8 cellular contexts compared by ENCODE assay signal in genomic region chr10:103849880-103850571, GRCh38. TPM values are rescaled to one million over a fixed set of nuclear protein-coding genes. Genes with fewer than 3 reads are reported as not detected.
DNase-seq lines count a peak whose midpoint lies in the region; ATAC-seq, FAIRE-seq and TF ChIP-seq lines count a peak whose summit lies in the region.

No MANE protein-coding gene starts in this region.

- TF ChIP-seq POLR2A in GM12891 (IDR thresholded peaks at IDR 0.05; ENCODE audit: low read depth, low read length) = no peak

- intact Hi-C loops in PC-9 (cut with micrococcal nuclease; ENCODE audit: unreplicated experiment) = loop anchor here (10.0 kb wide), 1 partner anchor 255 kb away; no protein-coding TSS in a partner anchor

- FAIRE-seq in GM12891 (lab: Jason Lieb, UNC) = no peak

- peak; percentile 96 for DNase-seq in ELR (ENCODE audit: low read depth)
- DNase-seq in SKM-1 (lab: John Stamatoyannopoulos, UW; ENCODE audit: unreplicated experiment) = peak; percentile 49
- DNase-seq in foreskin fibroblast = peak; percentile 95 to 96
- DNase-seq in renal cortical epithelial cell (ENCODE audit: low read depth) = peak; percentile 91
- DNase-seq in Ammon's horn (ENCODE audit: low spot score) = no peak
- no peak for DNase-seq in PC-9
- DNase-seq in GM12891 (ENCODE audit: insufficient read length, low spot score) = no peak

- H3K4me2 ChIP-seq in PC-9 = no peak overlapping the region

- peaks cover 11% of the 10 kb centered on the region; the same call in 1 of the 2 replicates for H3K4me1 ChIP-seq in PC-9 (replicated peaks; ENCODE audit: insufficient read depth)

- H3K79me2 ChIP-seq in PC-9 (ENCODE audit: low read depth) = no peaks in the 10 kb centered on the region

- H3K9me2 ChIP-seq in PC-9 (ENCODE audit: insufficient read depth) = no peaks in the 10 kb centered on the region

- H3K27me3 ChIP-seq in PC-9 (ENCODE audit: insufficient read depth, low read depth) = no peaks in the 10 kb centered on the region

- no peak overlapping the region for H2AFZ ChIP-seq in PC-9

- H4K20me1 ChIP-seq in PC-9 (ENCODE audit: insufficient read depth) = no peaks in the 10 kb centered on the region

- POLR2A ChIA-PET in PC-9 (lab: Charles Lee; ENCODE audit: unreplicated experiment) = no interaction called here

- H3F3A ChIP-seq in PC-9 (ENCODE audit: insufficient read depth, low read depth) = no peaks in the 10 kb centered on the region

- H3K27ac ChIP-seq in PC-9 = no peak overlapping the region

- CTCF ChIA-PET in PC-9 (lab: Charles Lee) = no interaction called here

- TF ChIP-seq CTCF in foreskin fibroblast (IDR thresholded peaks at IDR 0.05; ENCODE audit: low read depth, low read length) (no peak), PC-9 (conservative IDR thresholded peaks at IDR 0.05) (no peak)

- BruUV-seq in PC-9 (replicated peaks; lab: Mats Ljungman, UMichigan) = no TSS peak

- ATAC-seq in HG03108 (IDR thresholded peaks at IDR 0.05; ENCODE audit: unreplicated experiment) = no peak

- H3K4me3 ChIP-seq in foreskin fibroblast (ENCODE audit: low read depth in 1 of 2, low read length in 2 of 2) = peak overlapping the region; percentile 36 to 37
- no peak overlapping the region for H3K4me3 ChIP-seq in PC-9

- no peaks in the 10 kb centered on the region for H3K36me3 ChIP-seq in PC-9 (ENCODE audit: low read depth)

- no peaks in the 10 kb centered on the region for H3K9me3 ChIP-seq in PC-9 (ENCODE audit: insufficient read depth, low read depth)

TF ChIP-seq in GM12891, 5 proteins besides CTCF, POLR2A, EP300 and RAD21:
- no peak for TF ChIP-seq SPI1 (IDR thresholded peaks at IDR 0.05; ENCODE audit: low read depth, low read length)
- no peak for TF ChIP-seq PAX5 (IDR thresholded peaks at IDR 0.05; ENCODE audit: insufficient read depth, low read length, severe bottlenecking)

RNA-seq across cellular contexts. Expression of gene SH3PXD2A, which starts 5.3 kb away (rescaled TPM):
- 1.7 and 8.2 TPM in 2 replicates for total RNA-seq in renal cortical epithelial cell
- total RNA-seq in PC-9 (2021) = 12.5 and 14.0 TPM in 2 replicates
- 3.3 TPM for polyA plus RNA-seq in GM12891 (2012; ENCODE audit: low read depth, missing spikeins)

Comparison
In these comparisons a context has a peak if more than half of its experiments do, and no peak if none do; other contexts are left out.
1. DNase-seq: peak in ELR (single experiment), SKM-1 (single experiment), foreskin fibroblast (2 of 2) and renal cortical epithelial cell (single experiment); none in Ammon's horn (single experiment), PC-9 (0 of 2) and GM12891 (single experiment).